Comparison of ENCODE assay signal across 24 cellular contexts in genomic region chr6:68628156-68628555, GRCh38. TPM values are rescaled to one million over a fixed set of nuclear protein-coding genes. Genes with fewer than 3 reads are reported as not detected.
"Had no signal": no experiment of that assay in that cellular context is flagged by ENCODE, and none has a peak within 500 bp of the region (broad histone marks: within the 10 kb centered on the region; RNA-seq: fewer than 3 reads in every experiment).

No MANE protein-coding gene starts in this region.

- H3K79me2 ChIP-seq: hepatocyte, parathyroid adenoma had no signal

- H3K4me1 Mint-ChIP-seq: activated CD4-positive, alpha-beta T cell treated with anti-CD3 and anti-CD28 coated beads, Interleukin-2, amount 10 ng/mL, durations not matched to agents 24 days and 14 days; activated naive CD8-positive, alpha-beta T cell treated with anti-CD3 and anti-CD28 coated beads, Interleukin-2, amount 10 ng/mL, durations not matched to agents 7 days and 5 days had no signal

- H3K27me3 Mint-ChIP-seq: effector memory CD8-positive, alpha-beta T cell had no signal

- H3K4me3 ChIP-seq: cardiac muscle cell, hepatocyte, right lobe of liver, stomach, upper lobe of left lung had no signal

- H3K4me3 Mint-ChIP-seq: activated CD4-positive, alpha-beta T cell treated with anti-CD3 and anti-CD28 coated beads, Interleukin-2, amount 10 ng/mL, durations not matched to agents 24 days and 14 days; activated CD8-positive, alpha-beta T cell treated with anti-CD3 and anti-CD28 coated beads for 36 hours; activated naive CD8-positive, alpha-beta T cell treated with anti-CD3 and anti-CD28 coated beads, Interleukin-2, amount 10 ng/mL, durations not matched to agents 7 days and 5 days; activated T-cell treated with anti-CD3 and anti-CD28 coated beads, Interleukin-2, amount 50 U/mL, for 24 hours; effector memory CD8-positive, alpha-beta T cell; naive thymus-derived CD8-positive, alpha-beta T cell had no signal

- DNase-seq: activated CD4-positive, alpha-beta T cell treated with anti-CD3 and anti-CD28 coated beads, Interleukin-2, amount 10 ng/mL, durations not matched to agents 24 days and 14 days; activated CD4-positive, CD25-positive, alpha-beta regulatory T cell; activated CD8-positive, alpha-beta T cell treated with anti-CD3 and anti-CD28 coated beads for 36 hours; activated naive CD4-positive, alpha-beta T cell treated with Interleukin-2 at 50 U/mL for 16 hours; activated naive CD8-positive, alpha-beta T cell treated with anti-CD3 and anti-CD28 coated beads, Interleukin-2, amount 10 ng/mL, durations not matched to agents 7 days and 5 days; activated T-cell treated with anti-CD3 and anti-CD28 coated beads, Interleukin-2, amount 50 U/mL, for 24 hours; amygdala; effector memory CD8-positive, alpha-beta T cell; foreskin fibroblast; left cardiac atrium; mesenchymal stem cell; naive thymus-derived CD8-positive, alpha-beta T cell; right lobe of liver; small intestine; stimulated activated CD4-positive, alpha-beta T cell treated with anti-CD3 and anti-CD28 coated beads, Interleukin-15, amount 100 ng/mL, for 24 hours; stimulated activated CD4-positive, alpha-beta T cell treated with anti-CD3 and anti-CD28 coated beads, Interleukin-2, amount 100 ng/mL, for 48 hours; stomach; upper lobe of left lung had no signal

- H3K27me3 ChIP-seq: right lobe of liver, upper lobe of left lung had no signal

- H3K36me3 ChIP-seq: cardiac muscle cell, right lobe of liver, stomach, upper lobe of left lung had no signal

- H3K9me3 ChIP-seq: right lobe of liver, stomach, upper lobe of left lung had no signal

- H3K9me3 Mint-ChIP-seq: activated CD4-positive, alpha-beta T cell treated with anti-CD3 and anti-CD28 coated beads, Interleukin-2, amount 10 ng/mL, durations not matched to agents 24 days and 14 days; activated CD8-positive, alpha-beta T cell treated with anti-CD3 and anti-CD28 coated beads for 36 hours; activated naive CD8-positive, alpha-beta T cell treated with anti-CD3 and anti-CD28 coated beads, Interleukin-2, amount 10 ng/mL, durations not matched to agents 7 days and 5 days; activated T-cell treated with anti-CD3 and anti-CD28 coated beads, Interleukin-2, amount 50 U/mL, for 24 hours; activated T-helper 2 cell treated with anti-CD3 and anti-CD28 coated beads, Interferon-gamma antibody, Interleukin-2, Interleukin-4, amounts not matched to agents 10 μg/mL and 5 μg/mL and 100 μg/mL, durations not matched to agents 14 hours and 24 hours and 36 hours had no signal

- H3K4me1 ChIP-seq: parathyroid adenoma, right lobe of liver, stomach, upper lobe of left lung had no signal

- H3K36me3 Mint-ChIP-seq: activated naive CD8-positive, alpha-beta T cell treated with anti-CD3 and anti-CD28 coated beads, Interleukin-2, amount 10 ng/mL, durations not matched to agents 7 days and 5 days had no signal

- H3K27ac Mint-ChIP-seq: activated CD4-positive, alpha-beta T cell treated with anti-CD3 and anti-CD28 coated beads, Interleukin-2, amount 10 ng/mL, durations not matched to agents 24 days and 14 days; activated CD8-positive, alpha-beta T cell treated with anti-CD3 and anti-CD28 coated beads for 36 hours; activated naive CD8-positive, alpha-beta T cell treated with anti-CD3 and anti-CD28 coated beads, Interleukin-2, amount 10 ng/mL, durations not matched to agents 7 days and 5 days; activated T-cell treated with anti-CD3 and anti-CD28 coated beads, Interleukin-2, amount 50 U/mL, for 24 hours; activated T-helper 2 cell treated with anti-CD3 and anti-CD28 coated beads, Interferon-gamma antibody, Interleukin-2, Interleukin-4, amounts not matched to agents 10 μg/mL and 5 μg/mL and 100 μg/mL, durations not matched to agents 14 hours and 24 hours and 36 hours; effector memory CD8-positive, alpha-beta T cell; naive thymus-derived CD8-positive, alpha-beta T cell had no signal

- H3K4me2 ChIP-seq: hepatocyte had no signal

- H3K27ac ChIP-seq: cardiac muscle cell, epithelial cell of prostate, hepatocyte, parathyroid adenoma, right lobe of liver, stomach, upper lobe of left lung had no signal

- H3K9ac ChIP-seq: parathyroid adenoma had no signal

- H2AFZ ChIP-seq: hepatocyte, parathyroid adenoma had no signal

RNA-seq across cellular contexts. Expression of gene ADGRB3, which starts 6.9 kb away (rescaled TPM):
- total RNA-seq: activated CD4-positive, alpha-beta T cell treated with anti-CD3 and anti-CD28 coated beads, Interleukin-2, amount 10 ng/mL, durations not matched to agents 24 days and 14 days; activated CD8-positive, alpha-beta T cell treated with anti-CD3 and anti-CD28 coated beads for 36 hours; activated naive CD8-positive, alpha-beta T cell treated with anti-CD3 and anti-CD28 coated beads, Interleukin-2, amount 10 ng/mL, durations not matched to agents 7 days and 5 days; dermis microvascular lymphatic vessel endothelial cell; naive thymus-derived CD8-positive, alpha-beta T cell had no signal
- polyA plus RNA-seq: naive thymus-derived CD8-positive, alpha-beta T cell had no signal
